8 cellular contexts compared by ENCODE assay signal in the genomic region with DNA sequence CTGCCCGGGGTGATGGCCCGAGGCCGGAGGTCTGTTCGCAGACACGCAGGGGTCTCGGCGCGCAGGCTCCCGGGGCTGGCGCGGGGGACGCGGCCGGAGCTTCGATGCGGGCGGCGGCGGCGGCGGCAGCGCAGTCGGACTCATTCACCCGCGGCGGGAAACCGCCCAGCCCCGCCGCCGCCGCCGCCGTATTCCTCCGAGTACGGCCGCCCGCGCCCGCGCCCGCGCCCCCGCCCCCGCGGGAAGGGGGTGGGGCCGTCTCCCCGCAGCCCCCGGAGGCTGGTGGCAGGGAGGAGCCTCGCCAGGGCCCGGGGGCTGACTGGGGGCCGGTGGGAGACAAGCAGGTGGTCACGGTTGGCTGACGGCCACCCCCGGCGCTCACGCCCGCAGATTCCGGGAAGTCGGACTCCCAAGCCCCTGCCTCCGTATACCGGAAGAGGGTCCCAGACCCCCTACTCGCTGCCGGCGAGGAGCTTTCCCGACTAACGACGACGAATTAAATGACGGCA. TPM values are rescaled to one million over a fixed set of nuclear protein-coding genes. Genes with fewer than 3 reads are reported as not detected.
A peak's percentile ranks its signal among the peaks of the same experiment; 100 is the strongest.
DNase-seq lines count a peak whose midpoint lies in the region; ATAC-seq and TF ChIP-seq lines count a peak whose summit lies in the region.

A gene with protein sequence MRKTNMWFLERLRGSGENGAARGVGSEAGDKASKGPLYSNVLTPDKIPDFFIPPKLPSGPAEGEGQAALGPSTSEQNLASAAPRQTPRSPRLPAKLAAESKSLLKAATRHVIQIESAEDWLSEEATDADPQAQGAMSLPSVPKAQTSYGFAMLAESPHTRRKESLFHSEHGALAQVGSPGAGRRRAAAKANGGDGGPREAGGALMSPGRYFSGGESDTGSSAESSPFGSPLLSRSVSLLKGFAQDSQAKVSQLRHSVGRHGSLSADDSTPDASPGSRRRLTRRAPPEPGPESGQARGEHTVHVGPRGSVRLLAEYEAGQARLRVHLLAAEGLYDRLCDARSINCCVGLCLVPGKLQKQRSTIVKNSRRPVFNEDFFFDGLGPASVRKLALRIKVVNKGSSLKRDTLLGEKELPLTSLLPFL (minus strand): TSS at position 142 of the 509 bp plus-strand sequence. CDS start 786 bp downstream, outside the sequence.

- no peak within 1 kb of the TSS for H3K27ac Mint-ChIP-seq in activated CD8-positive, alpha-beta memory T cell treated with anti-CD3 and anti-CD28 coated beads, Interleukin-2, amount 10 ng/mL, durations not matched to agents 7 days and 5 days
- H3K27ac Mint-ChIP-seq in activated T-cell treated with anti-CD3 and anti-CD28 coated beads, Interleukin-2, amount 50 U/mL, for 72 hours: no peak within 1 kb of the TSS

- no peaks in the 10 kb centered on the region for H3K9me3 ChIP-seq in gastrocnemius medialis

- ATAC-seq in activated CD8-positive, alpha-beta memory T cell treated with anti-CD3 and anti-CD28 coated beads, Interleukin-2, amount 10 ng/mL, durations not matched to agents 7 days and 5 days: no peak
- ATAC-seq in activated T-cell treated with anti-CD3 and anti-CD28 coated beads, Interleukin-2, amount 50 U/mL, for 72 hours (replicated peaks in 1 of 2): peak; percentile 64
- peak; percentile 40 for ATAC-seq in left ventricle myocardium superior
- no peak for ATAC-seq in gastrocnemius medialis
- ATAC-seq in GM18511 (IDR thresholded peaks at IDR 0.05; ENCODE audit: unreplicated experiment): no peak

- peaks cover 13% of the 10 kb centered on the region for H3K27me3 Mint-ChIP-seq in activated CD8-positive, alpha-beta memory T cell treated with anti-CD3 and anti-CD28 coated beads, Interleukin-2, amount 10 ng/mL, durations not matched to agents 7 days and 5 days
- H3K27me3 Mint-ChIP-seq in activated T-cell treated with anti-CD3 and anti-CD28 coated beads, Interleukin-2, amount 50 U/mL, for 72 hours (ENCODE audit: low read depth): peaks cover 9% of the 10 kb centered on the region

- peaks cover 3% of the 10 kb centered on the region for H3K4me1 Mint-ChIP-seq in activated CD8-positive, alpha-beta memory T cell treated with anti-CD3 and anti-CD28 coated beads, Interleukin-2, amount 10 ng/mL, durations not matched to agents 7 days and 5 days
- peaks cover 7% of the 10 kb centered on the region for H3K4me1 Mint-ChIP-seq in activated T-cell treated with anti-CD3 and anti-CD28 coated beads, Interleukin-2, amount 50 U/mL, for 72 hours (ENCODE audit: low read depth)

- no peaks in the 10 kb centered on the region for H3K36me3 Mint-ChIP-seq in activated CD8-positive, alpha-beta memory T cell treated with anti-CD3 and anti-CD28 coated beads, Interleukin-2, amount 10 ng/mL, durations not matched to agents 7 days and 5 days
- H3K36me3 Mint-ChIP-seq in activated T-cell treated with anti-CD3 and anti-CD28 coated beads, Interleukin-2, amount 50 U/mL, for 72 hours (ENCODE audit: insufficient read depth in 2 of 2): peaks cover 0 to 1% of the 10 kb centered on the region in 2 donors

- H3K4me3 Mint-ChIP-seq in activated CD8-positive, alpha-beta memory T cell treated with anti-CD3 and anti-CD28 coated beads, Interleukin-2, amount 10 ng/mL, durations not matched to agents 7 days and 5 days: no peak within 1 kb of the TSS
- H3K4me3 Mint-ChIP-seq in activated T-cell treated with anti-CD3 and anti-CD28 coated beads, Interleukin-2, amount 50 U/mL, for 72 hours: peak within 1 kb of the TSS; percentile 80 to 87

- no peaks in the 10 kb centered on the region for H3K9me3 Mint-ChIP-seq in activated CD8-positive, alpha-beta memory T cell treated with anti-CD3 and anti-CD28 coated beads, Interleukin-2, amount 10 ng/mL, durations not matched to agents 7 days and 5 days (ENCODE audit: low read depth)
- H3K9me3 Mint-ChIP-seq in activated T-cell treated with anti-CD3 and anti-CD28 coated beads, Interleukin-2, amount 50 U/mL, for 72 hours: no peaks in the 10 kb centered on the region

- CTCF ChIA-PET in activated CD8-positive, alpha-beta memory T cell treated with anti-CD3 and anti-CD28 coated beads, Interleukin-2, amount 10 ng/mL, durations not matched to agents 7 days and 5 days (lab: Charles Lee): no interaction called here

- peaks cover 33 to 62% (median 53%) of the 10 kb centered on the region in 3 donors for H3K27me3 ChIP-seq in gastrocnemius medialis

- H3K36me3 ChIP-seq in gastrocnemius medialis: no peaks in the 10 kb centered on the region

- no peak for TF ChIP-seq POLR2A in gastrocnemius medialis (IDR thresholded peaks at IDR 0.05)

- peak; percentile 64 for DNase-seq in activated CD8-positive, alpha-beta memory T cell treated with anti-CD3 and anti-CD28 coated beads, Interleukin-2, amount 50 U/mL, for 48 hours
- DNase-seq in activated CD8-positive, alpha-beta memory T cell treated with anti-CD3 and anti-CD28 coated beads, Interleukin-2, amount 10 ng/mL, durations not matched to agents 7 days and 5 days: no peak
- peak; percentile 41 to 59 for DNase-seq in activated T-cell treated with anti-CD3 and anti-CD28 coated beads, Interleukin-2, amount 50 U/mL, for 72 hours
- DNase-seq in left ventricle myocardium superior: peak; percentile 57
- no peak for DNase-seq in gastrocnemius medialis
- DNase-seq in GM10266 (ENCODE audit: extremely low spot score): no peak
- no peak for DNase-seq in G401 (ENCODE audit: low spot score)

- no peak for TF ChIP-seq CTCF in gastrocnemius medialis (IDR thresholded peaks at IDR 0.05 in 4 of 5, conservative IDR thresholded peaks at IDR 0.05 in 1 of 5)
- no peak for TF ChIP-seq CTCF in GM10266 (IDR thresholded peaks at IDR 0.05; ENCODE audit: control insufficient read depth, insufficient read depth, low read depth, missing control alignments)

- peak within 1 kb of the TSS; percentile 43 to 54 (median 50) for H3K4me3 ChIP-seq in gastrocnemius medialis

- intact Hi-C loops in left ventricle myocardium superior (cut with micrococcal nuclease): no loop called here
- intact Hi-C loops in gastrocnemius medialis (cut with DNase I; ENCODE audit: low total_unique reads): no loop called here

- in situ Hi-C loops in gastrocnemius medialis (cut with MboI; ENCODE audit: low sequenced_read_pairs in 4 of 4) (no loop called here), G401 (cut with HindIII; ENCODE audit: low sequenced_read_pairs) (no loop called here)

- H3K4me1 ChIP-seq in gastrocnemius medialis: peaks cover 5% of the 10 kb centered on the region in 2 donors

- H3K27ac ChIP-seq in gastrocnemius medialis: no peak within 1 kb of the TSS

RNA-seq across cellular contexts. Expression of the gene that starts here (rescaled TPM):
- not detected for total RNA-seq in activated CD8-positive, alpha-beta memory T cell treated with anti-CD3 and anti-CD28 coated beads, Interleukin-2, amount 10 ng/mL, durations not matched to agents 7 days and 5 days
- under 1 TPM; 0.77 to 0.97 TPM for total RNA-seq in activated T-cell treated with anti-CD3 and anti-CD28 coated beads, Interleukin-2, amount 50 U/mL, for 72 hours
- 1.3 TPM for total RNA-seq in left ventricle myocardium superior
- total RNA-seq in gastrocnemius medialis: under 1 TPM; 0.15 to 0.78 (median 0.38) TPM
- total RNA-seq in G401 (2014; rRNA removed; shearing (Covaris generic)): 6.0 and 11.9 TPM in 2 replicates

Comparison
In these comparisons a context has a peak if more than half of its experiments do, and no peak if none do; other contexts are left out.
1. DNase-seq: peak in activated CD8-positive, alpha-beta memory T cell treated with anti-CD3 and anti-CD28 coated beads, Interleukin-2, amount 50 U/mL, for 48 hours (single experiment) and left ventricle myocardium superior (single experiment); none in activated CD8-positive, alpha-beta memory T cell treated with anti-CD3 and anti-CD28 coated beads, Interleukin-2, amount 10 ng/mL, durations not matched to agents 7 days and 5 days (single experiment), gastrocnemius medialis (0 of 2), GM10266 (single experiment) and G401 (single experiment).
2. Peak in DNase-seq and ATAC-seq in activated T-cell treated with anti-CD3 and anti-CD28 coated beads, Interleukin-2, amount 50 U/mL, for 72 hours; RNA of the gene not detected or under 1 TPM.